32 cellular contexts compared by ENCODE assay signal in genomic region chr14:75482366-75482765, GRCh38. TPM values are rescaled to one million over a fixed set of nuclear protein-coding genes. Genes with fewer than 3 reads are reported as not detected.
"Had no signal": no experiment of that assay in that cellular context is flagged by ENCODE, and none has a peak within 500 bp of the region (broad histone marks: within the 10 kb centered on the region; RNA-seq: fewer than 3 reads in every experiment).

No MANE protein-coding gene starts in this region.

- H3K4me3 ChIP-seq: ascending aorta, cardiac muscle cell had no signal

- ATAC-seq: activated CD4-positive, alpha-beta T cell treated with anti-CD3 and anti-CD28 coated beads for 36 hours; activated CD4-positive, CD25-positive, alpha-beta regulatory T cell treated with anti-CD3 and anti-CD28 coated beads, Interleukin-2, amount 50 U/mL, for 24 hours; activated CD8-positive, alpha-beta memory T cell treated with anti-CD3 and anti-CD28 coated beads, Interleukin-2, amount 10 ng/mL, durations not matched to agents 7 days and 5 days; activated CD8-positive, alpha-beta T cell treated with anti-CD3 and anti-CD28 coated beads, Interleukin-2, amount 10 ng/mL, durations not matched to agents 7 days and 5 days; activated naive CD8-positive, alpha-beta T cell treated with anti-CD3 and anti-CD28 coated beads, Interleukin-2, amount 50 U/mL, for 24 hours; WTC11 had no signal

- H3K4me1 ChIP-seq: ascending aorta had no signal

- H3K9me3 ChIP-seq: ascending aorta had no signal

- H3K27ac ChIP-seq: ascending aorta, cardiac muscle cell, WERI-Rb-1 had no signal

- DNase-seq: activated CD4-positive, alpha-beta memory T cell treated with anti-CD3 and anti-CD28 coated beads, Interleukin-2, amount 10 ng/mL, durations not matched to agents 7 days and 5 days; activated CD4-positive, alpha-beta T cell treated with anti-CD3 and anti-CD28 coated beads for 1 hour; activated CD4-positive, alpha-beta T cell treated with anti-CD3 and anti-CD28 coated beads for 36 hours; activated CD4-positive, alpha-beta T cell treated with anti-CD3 and anti-CD28 coated beads for 48 hours; activated CD4-positive, alpha-beta T cell treated with anti-CD3 and anti-CD28 coated beads, Interleukin-2, amount 10 ng/mL, durations not matched to agents 7 days and 5 days; activated CD4-positive, alpha-beta T cell treated with anti-CD3 and anti-CD28 coated beads, Interleukin-2, amount 50 U/mL, for 48 hours; activated CD4-positive, CD25-positive, alpha-beta regulatory T cell; activated CD8-positive, alpha-beta memory T cell treated with anti-CD3 and anti-CD28 coated beads for 24 hours; activated CD8-positive, alpha-beta memory T cell treated with anti-CD3 and anti-CD28 coated beads, Interleukin-2, amount 10 ng/mL, durations not matched to agents 7 days and 5 days; activated CD8-positive, alpha-beta T cell treated with anti-CD3 and anti-CD28 coated beads, Interleukin-2, amount 10 ng/mL, durations not matched to agents 7 days and 5 days; activated effector memory CD4-positive, alpha-beta T cell treated with Interleukin-2 at 50 U/mL for 16 hours; activated gamma-delta T cell; activated naive CD4-positive, alpha-beta T cell treated with anti-CD3 and anti-CD28 coated beads, Interleukin-2, amount 10 ng/mL, durations not matched to agents 7 days and 5 days; activated naive CD4-positive, alpha-beta T cell treated with Interleukin-2 at 50 U/mL for 16 hours; activated naive CD8-positive, alpha-beta T cell treated with anti-CD3 and anti-CD28 coated beads, Interleukin-2, amount 10 ng/mL, durations not matched to agents 7 days and 5 days; activated naive CD8-positive, alpha-beta T cell treated with anti-CD3 and anti-CD28 coated beads, Interleukin-2, amount 50 U/mL, for 24 hours; activated T-cell treated with anti-CD3 and anti-CD28 coated beads, Interleukin-2, amount 50 U/mL, for 24 hours; activated T-cell treated with anti-CD3 and anti-CD28 coated beads, Interleukin-2, amount 50 U/mL, for 48 hours; amygdala; anterior cingulate cortex; caudate nucleus; cerebellar nuclear complex; SW 1271; T-helper 1 cell; T-helper 2 cell; T-helper 9 cell; WERI-Rb-1 had no signal

- H3K36me3 ChIP-seq: ascending aorta, cardiac muscle cell, WERI-Rb-1 had no signal

- FAIRE-seq: bronchial epithelial cell had no signal

- H3K27me3 ChIP-seq: ascending aorta, cardiac muscle cell had no signal

RNA-seq across cellular contexts. Expression of gene BATF, which starts 39.9 kb away (rescaled TPM):
- total RNA-seq: ascending aorta, cardiac muscle cell, WTC11 had no signal
- polyA plus RNA-seq: cardiac muscle cell had no signal
